2 cellular contexts compared by ENCODE assay signal in genomic region chr3:10873415-10873814, GRCh38.
TF ChIP-seq lines count a peak whose summit lies in the region.

No MANE protein-coding gene starts in this region.

TF ChIP-seq in HepG2, 621 proteins besides CTCF, POLR2A, EP300 and RAD21:
- peak; percentile 14 for TF ChIP-seq PCBP2 (optimal IDR thresholded peaks at IDR 0.05; ENCODE audit: low read depth, low read length, poor library complexity, severe bottlenecking)
- TF ChIP-seq MBNL3 (CRISPR knock-in tag; conservative IDR thresholded peaks at IDR 0.05), result no peak
- TF ChIP-seq ZBTB33 (CRISPR knock-in tag; IDR thresholded peaks at IDR 0.05), result no peak
- TF ChIP-seq ZNF136 (CRISPR knock-in tag; IDR thresholded peaks at IDR 0.05; ENCODE audit: low read depth), result no peak
- 0 out of 2 replicates have a peak, but pooled peaks have one; percentile 12 for TF ChIP-seq ZBTB40 (IDR thresholded peaks at IDR 0.05)
- TF ChIP-seq ZBTB40 (CRISPR knock-in tag; IDR thresholded peaks at IDR 0.05), result no peak

TF ChIP-seq in K562, 482 proteins besides CTCF, POLR2A, EP300 and RAD21:
- TF ChIP-seq ETS2 (tag; IDR thresholded peaks at IDR 0.05; ENCODE audit: borderline replicate concordance, poor library complexity, severe bottlenecking) (no peak), ZFPM2 (CRISPR knock-in tag; IDR thresholded peaks at IDR 0.05) (no peak), CREBBP (IDR thresholded peaks at IDR 0.05; ENCODE audit: low read depth, low read length) (peak; percentile 79), ZBTB26 (CRISPR knock-in tag; IDR thresholded peaks at IDR 0.05) (0 out of 2 replicates have a peak, but pooled peaks have one; percentile 30), KAT7 (CRISPR knock-in tag; IDR thresholded peaks at IDR 0.05; ENCODE audit: borderline replicate concordance) (no peak), ELF4 (CRISPR knock-in tag; IDR thresholded peaks at IDR 0.05) (peak; percentile 88), ZNF134 (CRISPR knock-in tag; conservative IDR thresholded peaks at IDR 0.05) (no peak), PML (IDR thresholded peaks at IDR 0.05; ENCODE audit: low read length) (no peak), OTX1 (CRISPR knock-in tag; IDR thresholded peaks at IDR 0.05) (peak; percentile 91; the same call in 1 of the 2 replicates), BHLHE40 (IDR thresholded peaks at IDR 0.05; ENCODE audit: low read length) (no peak), THRB (CRISPR knock-in tag; conservative IDR thresholded peaks at IDR 0.05) (peak; percentile 74; the same call in 1 of the 2 replicates), MAX (CRISPR knock-in tag; IDR thresholded peaks at IDR 0.05) (no peak), ZNF311 (CRISPR knock-in tag; IDR thresholded peaks at IDR 0.05) (no peak)
